29 cellular contexts compared by ENCODE assay signal in the genomic region with DNA sequence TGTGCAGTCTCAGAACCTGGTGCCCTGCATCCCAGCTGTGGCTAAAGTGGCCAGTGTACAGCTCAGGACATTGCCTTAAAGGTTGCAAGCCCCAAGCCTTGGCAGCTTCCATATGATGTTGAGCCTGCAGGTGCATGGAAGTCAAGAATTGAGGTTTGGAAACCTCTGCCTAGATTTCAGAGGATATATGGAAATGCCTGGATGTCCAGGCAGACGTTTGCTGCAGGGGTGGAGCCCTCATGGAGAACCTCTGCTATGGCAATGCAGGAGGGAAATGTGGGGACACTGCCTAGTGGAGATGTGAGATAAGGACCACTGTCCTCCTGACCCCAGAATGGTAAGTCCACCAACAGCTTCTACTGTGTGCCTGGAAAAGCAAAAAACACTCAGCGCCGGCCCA.
"Had no signal": no experiment of that assay in that cellular context is flagged by ENCODE, and none has a peak within 500 bp of the region (broad histone marks: within the 10 kb centered on the region; RNA-seq: fewer than 3 reads in every experiment).

No MANE protein-coding gene starts in this region.

- H3K4me3 ChIP-seq: ovary, psoas muscle, skin epidermis, smooth muscle cell, spleen, suprapubic skin, testis, tibial artery, transverse colon, upper lobe of right lung, uterus had no signal

- H3K27me3 ChIP-seq: ovary, spleen, suprapubic skin, testis, tibial artery, transverse colon, upper lobe of right lung, uterus had no signal

- H2AFZ ChIP-seq: parathyroid adenoma had no signal

- DNase-seq: naive thymus-derived CD8-positive, alpha-beta T cell; nephron progenitor cell; occipital lobe; ovary; posterior cingulate gyrus; psoas muscle; right cardiac atrium; spleen; stimulated activated CD4-positive, alpha-beta T cell treated with anti-CD3 and anti-CD28 coated beads, Interleukin-12 subunit alpha, Interleukin-12 subunit beta, amount 100 ng/mL, for 4 hours; stimulated activated CD4-positive, alpha-beta T cell treated with anti-CD3 and anti-CD28 coated beads, Interleukin-1b, Interleukin-23, amount 100 ng/mL, for 48 hours; stimulated activated CD4-positive, alpha-beta T cell treated with anti-CD3 and anti-CD28 coated beads, Interleukin-4, amount 100 ng/mL, for 1 hour; stimulated activated CD4-positive, alpha-beta T cell treated with anti-CD3 and anti-CD28 coated beads, Interleukin-4, amount 100 ng/mL, for 4 hours; stimulated activated CD8-positive, alpha-beta memory T cell treated with anti-CD3 and anti-CD28 coated beads, Interleukin-4, amount 100 ng/mL, for 48 hours; stimulated activated naive CD4-positive, alpha-beta T cell; stimulated activated naive CD8-positive, alpha-beta T cell treated with anti-CD3 and anti-CD28 coated beads, Interleukin-15, amount 100 ng/mL, for 72 hours; stimulated activated naive CD8-positive, alpha-beta T cell treated with anti-CD3 and anti-CD28 coated beads, Interleukin-15, Interleukin-2, amounts not matched to agents 100 U/mL and 50 U/mL, for 24 hours; substantia nigra; testis; tibial artery; transverse colon; upper lobe of right lung; uterus had no signal

- H3K36me3 ChIP-seq: ovary, spleen, suprapubic skin, tibial artery, transverse colon, upper lobe of right lung, uterus had no signal

- H3K4me1 ChIP-seq: parathyroid adenoma, psoas muscle, spleen, suprapubic skin, testis, tibial artery, transverse colon, upper lobe of right lung, uterus had no signal

- H3K9me3 ChIP-seq: ovary, psoas muscle, suprapubic skin, testis, tibial artery, transverse colon, upper lobe of right lung, uterus had no signal

- ATAC-seq: naive thymus-derived CD8-positive, alpha-beta T cell; natural killer cell treated with Interleukin-12 subunit alpha and Interleukin-12 subunit beta and Interleukin-15 and Interleukin-18, amount 100 ng/mL, for 72 hours; psoas muscle; right cardiac atrium; sciatic nerve; stimulated activated memory B cell treated with anti-CD40 and anti-IgM and Interleukin-4, amounts not matched to agents 10 μg/mL and 1 μg/mL and 100 μg/mL, for 72 hours; stimulated activated naive CD8-positive, alpha-beta T cell treated with anti-CD3 and anti-CD28 coated beads, Interleukin-15, amount 100 ng/mL, for 72 hours; stimulated activated naive CD8-positive, alpha-beta T cell treated with anti-CD3 and anti-CD28 coated beads, Interleukin-15, Interleukin-2, amounts not matched to agents 100 U/mL and 50 U/mL, for 24 hours; upper lobe of right lung had no signal

- H3K27ac ChIP-seq: ovary, parathyroid adenoma, psoas muscle, skin epidermis, spleen, suprapubic skin, testis, tibial artery, transverse colon, upper lobe of right lung, uterus had no signal

- H3K4me2 ChIP-seq: smooth muscle cell had no signal

- H3K9ac ChIP-seq: parathyroid adenoma had no signal
